In the genomic region with DNA sequence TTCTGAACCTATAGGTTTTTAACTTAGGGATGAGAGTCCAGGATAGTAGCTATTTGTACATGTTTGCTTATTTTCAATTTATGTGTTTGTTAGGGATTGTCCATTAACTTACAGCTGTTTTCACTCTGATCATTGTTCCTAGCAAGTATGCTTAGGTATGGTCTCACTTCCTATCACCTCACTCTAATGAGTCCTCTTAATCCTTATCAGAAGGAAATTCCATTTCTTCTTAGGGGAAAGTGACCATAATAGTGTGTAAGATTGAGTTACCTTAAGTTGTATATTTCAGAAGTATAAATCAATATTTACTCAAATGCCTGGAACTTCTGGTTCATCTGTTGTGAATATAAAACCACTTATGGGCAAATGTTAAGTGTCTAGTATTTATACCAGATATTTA, we compare ENCODE assay signal across 21 cellular contexts.
"Had no signal": no experiment of that assay in that cellular context is flagged by ENCODE, and none has a peak within 500 bp of the region (broad histone marks: within the 10 kb centered on the region; RNA-seq: fewer than 3 reads in every experiment).

No MANE protein-coding gene starts in this region.

- H3K4me3 Mint-ChIP-seq: activated CD4-positive, alpha-beta T cell treated with anti-CD3 and anti-CD28 coated beads for 36 hours; activated naive CD8-positive, alpha-beta T cell; activated T-helper 1 cell treated with anti-CD3 and anti-CD28 coated beads, Interleukin-12 subunit alpha, Interleukin-12 subunit beta, Interleukin-2, Interleukin-4 antibody, amounts not matched to agents 30 ng/mL and 10 ng/mL and 1 ng/mL, durations not matched to agents 14 hours and 24 hours and 36 hours; nephron; WTC11 had no signal

- H3K27ac ChIP-seq: coronary artery, tibial artery had no signal

- ATAC-seq: activated CD4-positive, alpha-beta T cell treated with anti-CD3 and anti-CD28 coated beads for 36 hours; stimulated activated naive CD8-positive, alpha-beta T cell treated with anti-CD3 and anti-CD28 coated beads, Interleukin-15, Interleukin-2, amounts not matched to agents 100 U/mL and 50 U/mL, for 24 hours had no signal

- H3K27me3 ChIP-seq: tibial artery had no signal

- FAIRE-seq: endometrium, urothelium cell line had no signal

- H3K4me3 ChIP-seq: coronary artery, tibial artery had no signal

- H3K27me3 Mint-ChIP-seq: activated CD4-positive, alpha-beta T cell treated with anti-CD3 and anti-CD28 coated beads for 36 hours; activated naive CD8-positive, alpha-beta T cell; brain had no signal

- H3K9me3 ChIP-seq: tibial artery had no signal

- DNase-seq: activated CD4-positive, alpha-beta T cell treated with anti-CD3 and anti-CD28 coated beads for 36 hours; activated CD4-positive, alpha-beta T cell treated with anti-CD3 and anti-CD28 coated beads, Interleukin-2, amount 50 U/mL, for 48 hours; activated gamma-delta T cell treated with Interleukin-2 at 50 U/mL for 16 hours; amygdala; central memory CD4-positive, alpha-beta T cell; stimulated activated CD4-positive, alpha-beta T cell treated with anti-CD3 and anti-CD28 coated beads, Interleukin-12 subunit alpha, Interleukin-12 subunit beta, amount 100 ng/mL, for 4 hours; stimulated activated CD4-positive, alpha-beta T cell treated with anti-CD3 and anti-CD28 coated beads, Interleukin-1b, Interleukin-23, amount 100 ng/mL, for 48 hours; stimulated activated CD8-positive, alpha-beta memory T cell treated with anti-CD3 and anti-CD28 coated beads, Interleukin-4, amount 100 ng/mL, for 48 hours; stimulated activated naive CD8-positive, alpha-beta T cell treated with anti-CD3 and anti-CD28 coated beads, Interleukin-15, Interleukin-2, amounts not matched to agents 100 U/mL and 50 U/mL, for 24 hours; substantia nigra; SW 1271; T-helper 2 cell; tibial artery had no signal

- H3K27ac Mint-ChIP-seq: activated CD4-positive, alpha-beta T cell treated with anti-CD3 and anti-CD28 coated beads for 36 hours; activated naive CD8-positive, alpha-beta T cell; activated T-helper 1 cell treated with anti-CD3 and anti-CD28 coated beads, Interleukin-12 subunit alpha, Interleukin-12 subunit beta, Interleukin-2, Interleukin-4 antibody, amounts not matched to agents 30 ng/mL and 10 ng/mL and 1 ng/mL, durations not matched to agents 14 hours and 24 hours and 36 hours had no signal
